30 cellular contexts compared by ENCODE assay signal in genomic region chr1:1535989-1536937, GRCh38. TPM values are rescaled to one million over a fixed set of nuclear protein-coding genes. Genes with fewer than 3 reads are reported as not detected.
A peak's percentile ranks its signal among the peaks of the same experiment; 100 is the strongest.
DNase-seq lines count a peak whose midpoint lies in the region; ATAC-seq, FAIRE-seq and TF ChIP-seq lines count a peak whose summit lies in the region.
"Had no signal": no experiment of that assay in that cellular context is flagged by ENCODE, and none has a peak within 500 bp of the region (broad histone marks: within the 10 kb centered on the region; RNA-seq: fewer than 3 reads in every experiment).

No MANE protein-coding gene starts in this region.

- TF ChIP-seq CTCF in GM20000 (IDR thresholded peaks at IDR 0.05; ENCODE audit: extremely low read depth, missing control alignments) (no peak), K562 (IDR thresholded peaks at IDR 0.05 in 2 of 3, conservative IDR thresholded peaks at IDR 0.05 in 1 of 3; ENCODE audit: insufficient read depth in 2 of 3, low read depth in 1 of 3, low read length in 3 of 3) (no peak), nephron progenitor cell (IDR thresholded peaks at IDR 0.05) (no peak)

- no peaks in the 10 kb centered on the region for H3K27me3 Mint-ChIP-seq in nephron progenitor cell (ENCODE audit: low read depth, poor library complexity)
- peaks cover 1% of the 10 kb centered on the region for H3K27me3 Mint-ChIP-seq in activated CD4-positive, alpha-beta T cell treated with anti-CD3 and anti-CD28 coated beads, Interleukin-2, amount 10 ng/mL, durations not matched to agents 24 days and 14 days
- H3K27me3 Mint-ChIP-seq: activated CD4-positive, alpha-beta T cell treated with anti-CD3 and anti-CD28 coated beads, Interleukin-2, amount 10 ng/mL, durations not matched to agents 7 days and 5 days; activated naive CD8-positive, alpha-beta T cell treated with anti-CD3 and anti-CD28 coated beads, Interleukin-2, amount 10 ng/mL, durations not matched to agents 7 days and 5 days; CD4-positive, alpha-beta T cell had no signal

- TF ChIP-seq RAD21 in K562 (CRISPR knock-in tag; conservative IDR thresholded peaks at IDR 0.05 in 1 of 2, IDR thresholded peaks at IDR 0.05 in 1 of 2), result no peak

- H4K20me1 ChIP-seq in K562 (replicated peaks; ENCODE audit: control insufficient read depth, insufficient read depth, low read length), result no peaks in the 10 kb centered on the region

- H3K4me2 ChIP-seq in K562 (ENCODE audit: insufficient read depth, low read length), result no peak overlapping the region
- H3K4me2 ChIP-seq: SK-N-SH had no signal

- no peak overlapping the region for H3K27ac ChIP-seq in K562 (ENCODE audit: extremely low read depth, low read depth, low read length)
- H3K27ac ChIP-seq: 22Rv1, body of pancreas, left lung, pancreas, transverse colon had no signal

- in situ Hi-C loops in K562 (cut with MboI), result no loop called here

- CTCF ChIA-PET in K562 (lab: Yijun Ruan, JAX; ENCODE audit: low intra/inter-chr PET ratio), result no interaction called here

- no TSS peak for BruUV-seq in K562 (replicated peaks; lab: Mats Ljungman, UMichigan)

- H3K4me3 ChIP-seq in K562, result no peak overlapping the region
- H3K4me3 ChIP-seq: body of pancreas, HAP-1, left lung, pancreas, transverse colon had no signal

- H3K4me3 Mint-ChIP-seq in nephron progenitor cell, result no peak overlapping the region
- H3K4me3 Mint-ChIP-seq in activated CD4-positive, alpha-beta T cell treated with anti-CD3 and anti-CD28 coated beads, Interleukin-2, amount 10 ng/mL, durations not matched to agents 24 days and 14 days, result no peak overlapping the region
- H3K4me3 Mint-ChIP-seq: activated CD4-positive, alpha-beta T cell treated with anti-CD3 and anti-CD28 coated beads, Interleukin-2, amount 10 ng/mL, durations not matched to agents 7 days and 5 days; activated naive CD8-positive, alpha-beta T cell treated with anti-CD3 and anti-CD28 coated beads, Interleukin-2, amount 10 ng/mL, durations not matched to agents 7 days and 5 days; CD4-positive, alpha-beta T cell; naive thymus-derived CD4-positive, alpha-beta T cell had no signal

- FAIRE-seq in K562 (lab: Jason Lieb, UNC), result no peak
- FAIRE-seq: pancreas had no signal

- peak overlapping the region in 1 of 2 experiments; percentile 60; a peak in 2 of 4 replicates for H3K9ac ChIP-seq in K562 (ENCODE audit: insufficient read depth in 1 of 2, low read depth in 2 of 2, low read length in 2 of 2)
- H3K9ac ChIP-seq: SK-N-SH had no signal

- intact Hi-C loops in K562 (cut with micrococcal nuclease), result no loop called here
- intact Hi-C loops in activated CD4-positive, alpha-beta T cell treated with anti-CD3 and anti-CD28 coated beads, Interleukin-2, amount 10 ng/mL, durations not matched to agents 24 days and 14 days (cut with micrococcal nuclease), result no loop called here

- TF ChIP-seq POLR2A in K562 (conservative IDR thresholded peaks at IDR 0.05), result no peak

- H3K9me3 Mint-ChIP-seq in nephron progenitor cell, result peaks cover 8% of the 10 kb centered on the region
- peaks cover 5% of the 10 kb centered on the region for H3K9me3 Mint-ChIP-seq in activated CD4-positive, alpha-beta T cell treated with anti-CD3 and anti-CD28 coated beads, Interleukin-2, amount 10 ng/mL, durations not matched to agents 24 days and 14 days

- peaks cover 3% of the 10 kb centered on the region for H3K9me3 ChIP-seq in K562 (replicated peaks; ENCODE audit: control insufficient read depth, insufficient read depth, low read depth, low read length)
- H3K9me3 ChIP-seq: body of pancreas, HAP-1, pancreas, SK-N-SH had no signal

- ATAC-seq in K562, result no peak
- ATAC-seq in HG02642 (IDR thresholded peaks at IDR 0.05; ENCODE audit: poor library complexity, unreplicated experiment), result no peak
- ATAC-seq: body of pancreas; left lung; naive thymus-derived CD4-positive, alpha-beta T cell; pancreas; sciatic nerve had no signal

- H3K79me2 ChIP-seq in K562 (ENCODE audit: control insufficient read depth, insufficient read depth, low read length), result no peaks in the 10 kb centered on the region

- peak; percentile 45 for DNase-seq in DMS 273 (lab: John Stamatoyannopoulos, UW; ENCODE audit: unreplicated experiment)
- no peak for DNase-seq in DMS 273 treated with DMSO at 0.1 percent for 48 hours (lab: John Stamatoyannopoulos, UW)
- peak; percentile 41 for DNase-seq in GM20000 (ENCODE audit: low spot score)
- DNase-seq in K562 (ENCODE audit: extremely low read depth in 1 of 4, low spot score in 3 of 4), result peak in 1 of 4 experiments; percentile 43
- DNase-seq in nephron progenitor cell, result no peak
- DNase-seq in activated CD4-positive, alpha-beta T cell treated with anti-CD3 and anti-CD28 coated beads, Interleukin-2, amount 10 ng/mL, durations not matched to agents 24 days and 14 days, result no peak
- no peak for DNase-seq in stimulated activated CD4-positive, alpha-beta T cell treated with anti-CD3 and anti-CD28 coated beads, Interleukin-4, amount 100 ng/mL, for 24 hours
- DNase-seq: activated CD4-positive, alpha-beta T cell treated with anti-CD3 and anti-CD28 coated beads, Interleukin-2, amount 10 ng/mL, durations not matched to agents 7 days and 5 days; activated CD8-positive, alpha-beta memory T cell treated with anti-CD3 and anti-CD28 coated beads, Interleukin-2, amount 50 U/mL, for 4 hours; activated effector memory CD4-positive, alpha-beta T cell treated with Interleukin-2 at 50 U/mL for 16 hours; activated naive CD8-positive, alpha-beta T cell treated with anti-CD3 and anti-CD28 coated beads, Interleukin-2, amount 10 ng/mL, durations not matched to agents 7 days and 5 days; body of pancreas; CD4-positive, alpha-beta T cell; DMS79; effector CD4-positive, alpha-beta T cell; erythroblast; foreskin fibroblast; hippocampal formation; left lung; mesendoderm; naive thymus-derived CD4-positive, alpha-beta T cell; NCI-H1092; NCI-H187; SK-N-SH; transverse colon had no signal

- peaks cover 6% of the 10 kb centered on the region for H3K4me1 Mint-ChIP-seq in nephron progenitor cell
- H3K4me1 Mint-ChIP-seq in activated CD4-positive, alpha-beta T cell treated with anti-CD3 and anti-CD28 coated beads, Interleukin-2, amount 10 ng/mL, durations not matched to agents 24 days and 14 days, result no peaks in the 10 kb centered on the region
- H3K4me1 Mint-ChIP-seq: activated naive CD8-positive, alpha-beta T cell treated with anti-CD3 and anti-CD28 coated beads, Interleukin-2, amount 10 ng/mL, durations not matched to agents 7 days and 5 days had no signal

- no peak for TF ChIP-seq EP300 in K562 (IDR thresholded peaks at IDR 0.05; ENCODE audit: low read length)

- H3K4me1 ChIP-seq in K562 (replicated peaks in 1 of 2; ENCODE audit: control insufficient read depth in 2 of 2, insufficient read depth in 2 of 2, low read length in 2 of 2), result peaks cover 0 to 36% of the 10 kb centered on the region in 2 experiments; a peak in 2 of 5 replicates
- H3K4me1 ChIP-seq: HAP-1, pancreas had no signal

- no peaks in the 10 kb centered on the region for H3K9me1 ChIP-seq in K562 (ENCODE audit: control insufficient read depth, insufficient read depth, low read length)

- WGBS in K562 (ENCODE audit: insufficient coverage, low coverage, missing lambda C conversion rate), result 76% methylated on average over 37 of the region's 48 CpGs

- H3K36me3 ChIP-seq in K562 (ENCODE audit: control insufficient read depth, insufficient read depth, low read length), result peaks cover 46% of the 10 kb centered on the region; the same call in 2 of the 3 replicates
- H3K36me3 ChIP-seq: transverse colon had no signal

- POLR2A ChIA-PET in K562 (lab: Yijun Ruan, JAX), result interaction anchor here (0.6 to 1.3 kb wide), 5 partner anchors 17 to 359 kb away, joined by 3 read pairs; no protein-coding TSS in a partner anchor

- peak overlapping the region; percentile 29 for H3K27ac Mint-ChIP-seq in nephron progenitor cell
- H3K27ac Mint-ChIP-seq in activated CD4-positive, alpha-beta T cell treated with anti-CD3 and anti-CD28 coated beads, Interleukin-2, amount 10 ng/mL, durations not matched to agents 24 days and 14 days, result no peak overlapping the region
- H3K27ac Mint-ChIP-seq: activated CD4-positive, alpha-beta T cell treated with anti-CD3 and anti-CD28 coated beads, Interleukin-2, amount 10 ng/mL, durations not matched to agents 7 days and 5 days; activated naive CD8-positive, alpha-beta T cell treated with anti-CD3 and anti-CD28 coated beads, Interleukin-2, amount 10 ng/mL, durations not matched to agents 7 days and 5 days; CD4-positive, alpha-beta T cell had no signal

- H2AFZ ChIP-seq in K562 (ENCODE audit: low read depth, low read length), result no peak overlapping the region

- H3K36me3 Mint-ChIP-seq in nephron progenitor cell (ENCODE audit: low read depth), result peaks cover 18% of the 10 kb centered on the region
- peaks cover 12% of the 10 kb centered on the region for H3K36me3 Mint-ChIP-seq in activated CD4-positive, alpha-beta T cell treated with anti-CD3 and anti-CD28 coated beads, Interleukin-2, amount 10 ng/mL, durations not matched to agents 24 days and 14 days (ENCODE audit: low read depth)

- H3K27me3 ChIP-seq in K562 (ENCODE audit: control insufficient read depth in 2 of 2, insufficient read depth in 2 of 2, low read length in 2 of 2), result no peaks in the 10 kb centered on the region
- H3K27me3 ChIP-seq: body of pancreas, pancreas had no signal

RNA-seq across cellular contexts. Expression of gene TMEM240, which starts 4.2 kb away (rescaled TPM):
- total RNA-seq in K562 (2011; cell fraction: chromatin; rRNA removed; ENCODE audit: low replicate concordance), result 1.2 and 8.3 TPM in 2 replicates
- total RNA-seq in K562 (2011; cell fraction: nucleolus; rRNA removed), result 5.3 and 6.0 TPM in 2 replicates
- total RNA-seq in K562 (2011; cell fraction: nucleoplasm; rRNA removed), result 2.6 and 6.0 TPM in 2 replicates
- total RNA-seq in K562 (2014; rRNA removed), result 0.78 TPM in 1 of 2 replicates, not detected in the other
- total RNA-seq in K562 (2014; rRNA removed; fragmentation: Illumina TruSeq; extraction: Trizol), result not detected in 2 replicates
- total RNA-seq in K562 (2015; rRNA removed; fragmentation: Illumina TruSeq; extraction: Trizol), result 0.38 and 0.43 TPM in 2 replicates
- total RNA-seq in K562 (2021), result 1.3 and 2.0 TPM in 2 replicates
- 0.24 TPM in 2 replicates for polyA plus RNA-seq in K562 (2011; rRNA removed)
- 0.46 TPM in 1 of 2 replicates, not detected in the other for polyA plus RNA-seq in K562 (2011; cell fraction: cytosol; rRNA removed)
- 3.5 and 8.1 TPM in 2 replicates for polyA plus RNA-seq in K562 (2011; cell fraction: nucleus; rRNA removed)
- polyA plus RNA-seq in K562 (2012), result 1.1 and 3.2 TPM in 2 replicates
- not detected in 2 replicates for polyA plus RNA-seq in K562 (2014; fragmentation: Illumina TruSeq; extraction: Trizol)
- polyA plus RNA-seq in K562 (2014; fragmentation: Nextera tagmentation; extraction: Ambion mirVana), result not detected
- polyA plus RNA-seq in K562 (2014; rRNA removed), result 0.28 and 0.94 TPM in 2 replicates
- polyA minus RNA-seq in K562 (2011; rRNA and poly(A)+ RNA removed), result not detected in 2 replicates
- polyA minus RNA-seq in K562 (2011; cell fraction: cytosol; rRNA and poly(A)+ RNA removed), result not detected in 2 replicates
- 0.56 and 0.67 TPM in 2 replicates for polyA minus RNA-seq in K562 (2011; cell fraction: nucleus; rRNA and poly(A)+ RNA removed)
- total RNA-seq in activated CD4-positive, alpha-beta T cell treated with anti-CD3 and anti-CD28 coated beads, Interleukin-2, amount 10 ng/mL, durations not matched to agents 24 days and 14 days, result 0.52 TPM in 1 of 2 replicates, not detected in the other

RNA-seq across cellular contexts. Expression of gene ATAD3A, which starts 24.3 kb away (rescaled TPM):
- total RNA-seq in K562 (2011; cell fraction: chromatin; rRNA removed; ENCODE audit: low replicate concordance), result 54.7 and 190 TPM in 2 replicates
- 155 and 182 TPM in 2 replicates for total RNA-seq in K562 (2011; cell fraction: nucleolus; rRNA removed)
- total RNA-seq in K562 (2011; cell fraction: nucleoplasm; rRNA removed), result 64.8 and 77.4 TPM in 2 replicates
- total RNA-seq in K562 (2014; rRNA removed), result 173 and 183 TPM in 2 replicates
- total RNA-seq in K562 (2014; rRNA removed; fragmentation: Illumina TruSeq; extraction: Trizol), result 18.6 and 20.2 TPM in 2 replicates
- total RNA-seq in K562 (2015; rRNA removed; fragmentation: Illumina TruSeq; extraction: Trizol), result 80.1 and 87.1 TPM in 2 replicates
- total RNA-seq in K562 (2021), result 151 and 167 TPM in 2 replicates
- 36.7 and 40.8 TPM in 2 replicates for polyA plus RNA-seq in K562 (2011; rRNA removed)
- polyA plus RNA-seq in K562 (2011; cell fraction: cytosol; rRNA removed), result 47.1 and 118 TPM in 2 replicates
- polyA plus RNA-seq in K562 (2011; cell fraction: nucleus; rRNA removed), result 98.3 and 162 TPM in 2 replicates
- polyA plus RNA-seq in K562 (2012), result 69.9 and 90.0 TPM in 2 replicates
- polyA plus RNA-seq in K562 (2014; fragmentation: Illumina TruSeq; extraction: Trizol), result 29.2 and 90.5 TPM in 2 replicates
- polyA plus RNA-seq in K562 (2014; fragmentation: Nextera tagmentation; extraction: Ambion mirVana), result 1 to 10 TPM in 1 of 2 experiments, under 1 TPM in 1; 0.10 to 1.0 TPM
- 123 and 131 TPM in 2 replicates for polyA plus RNA-seq in K562 (2014; rRNA removed)
- 14.9 and 33.5 TPM in 2 replicates for polyA minus RNA-seq in K562 (2011; rRNA and poly(A)+ RNA removed)
- 50.2 and 62.0 TPM in 2 replicates for polyA minus RNA-seq in K562 (2011; cell fraction: cytosol; rRNA and poly(A)+ RNA removed)
- 28.4 and 31.9 TPM in 2 replicates for polyA minus RNA-seq in K562 (2011; cell fraction: nucleus; rRNA and poly(A)+ RNA removed)
- 102 and 107 TPM in 2 replicates for total RNA-seq in activated CD4-positive, alpha-beta T cell treated with anti-CD3 and anti-CD28 coated beads, Interleukin-2, amount 10 ng/mL, durations not matched to agents 24 days and 14 days

RNA-seq across cellular contexts. Expression of gene SSU72, which starts 38.4 kb away (rescaled TPM):
- 158 and 318 TPM in 2 replicates for total RNA-seq in K562 (2011; cell fraction: chromatin; rRNA removed; ENCODE audit: low replicate concordance)
- 177 TPM in 2 replicates for total RNA-seq in K562 (2011; cell fraction: nucleolus; rRNA removed)
- total RNA-seq in K562 (2011; cell fraction: nucleoplasm; rRNA removed), result 165 and 176 TPM in 2 replicates
- total RNA-seq in K562 (2014; rRNA removed) (157 and 175 TPM in 2 replicates), K562 (2014; rRNA removed; fragmentation: Illumina TruSeq; extraction: Trizol) (75.3 and 77.6 TPM in 2 replicates), K562 (2015; rRNA removed; fragmentation: Illumina TruSeq; extraction: Trizol) (79.3 and 80.4 TPM in 2 replicates), K562 (2021) (185 and 187 TPM in 2 replicates)
- polyA plus RNA-seq in K562 (2011; rRNA removed) (77.5 and 94.6 TPM in 2 replicates), K562 (2014; fragmentation: Illumina TruSeq; extraction: Trizol) (184 and 187 TPM in 2 replicates), K562 (2014; fragmentation: Nextera tagmentation; extraction: Ambion mirVana) (10 to 100 TPM; 70.8 to 90.8 TPM), K562 (2014; rRNA removed) (201 and 217 TPM in 2 replicates)
- 108 and 136 TPM in 2 replicates for polyA plus RNA-seq in K562 (2011; cell fraction: cytosol; rRNA removed)
- polyA plus RNA-seq in K562 (2011; cell fraction: nucleus; rRNA removed), result 118 and 152 TPM in 2 replicates
- polyA plus RNA-seq in K562 (2012), result 185 and 187 TPM in 2 replicates
- 79.6 and 115 TPM in 2 replicates for polyA minus RNA-seq in K562 (2011; rRNA and poly(A)+ RNA removed)
- polyA minus RNA-seq in K562 (2011; cell fraction: cytosol; rRNA and poly(A)+ RNA removed), result 73.7 and 101 TPM in 2 replicates
- 42.8 and 44.6 TPM in 2 replicates for polyA minus RNA-seq in K562 (2011; cell fraction: nucleus; rRNA and poly(A)+ RNA removed)
- total RNA-seq in activated CD4-positive, alpha-beta T cell treated with anti-CD3 and anti-CD28 coated beads, Interleukin-2, amount 10 ng/mL, durations not matched to agents 24 days and 14 days, result 134 TPM in 2 replicates

Comparison
In these comparisons a context has a peak if more than half of its experiments do, and no peak if none do; other contexts are left out.
1. DNase-seq: peak in DMS 273 (single experiment) and GM20000 (single experiment); none in DMS 273 treated with DMSO at 0.1 percent for 48 hours (single experiment), nephron progenitor cell (single experiment), activated CD4-positive, alpha-beta T cell treated with anti-CD3 and anti-CD28 coated beads, Interleukin-2, amount 10 ng/mL, durations not matched to agents 24 days and 14 days (single experiment) and stimulated activated CD4-positive, alpha-beta T cell treated with anti-CD3 and anti-CD28 coated beads, Interleukin-4, amount 100 ng/mL, for 24 hours (single experiment).